ENCODE assay signal across 8 cellular contexts in the genomic region with DNA sequence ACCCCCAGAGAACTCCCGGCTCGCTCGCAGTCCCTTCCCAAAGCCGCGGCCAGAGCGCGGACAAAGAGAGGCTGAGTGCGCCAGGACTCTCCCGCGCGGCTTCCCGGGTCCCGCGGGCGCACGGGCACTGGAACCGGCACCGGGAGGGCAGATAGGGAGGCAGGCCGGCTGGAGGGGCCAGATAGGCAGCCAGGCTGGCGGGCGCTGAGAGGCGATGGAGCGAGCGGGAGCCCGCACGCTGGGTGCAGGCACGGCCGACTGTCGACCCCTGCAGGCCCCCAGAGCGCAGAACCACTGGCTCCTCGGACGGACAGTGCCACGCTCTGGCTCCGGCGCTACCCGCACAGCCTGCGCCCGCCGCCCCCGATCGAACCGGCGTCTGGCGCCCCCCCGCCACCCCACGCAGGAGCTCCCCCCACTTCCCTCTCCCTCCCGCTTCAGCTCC. TPM values are rescaled to one million over a fixed set of nuclear protein-coding genes. Genes with fewer than 3 reads are reported as not detected.
A peak's percentile ranks its signal among the peaks of the same experiment; 100 is the strongest.
DNase-seq lines count a peak whose midpoint lies in the region; ATAC-seq, FAIRE-seq and TF ChIP-seq lines count a peak whose summit lies in the region.

No MANE protein-coding gene starts in this region.

- no peaks in the 10 kb centered on the region for H3K27me3 ChIP-seq in CD4-positive, alpha-beta memory T cell (ENCODE audit: insufficient read depth, low read length)

- TF ChIP-seq POLR2A in lower leg skin (IDR thresholded peaks at IDR 0.05) = no peak

- no peaks in the 10 kb centered on the region for H3K36me3 ChIP-seq in CD4-positive, alpha-beta memory T cell (ENCODE audit: insufficient read depth, low read length)

- H3K27ac ChIP-seq in CD4-positive, alpha-beta memory T cell (ENCODE audit: low read depth, low read length) = peak overlapping the region; percentile 64

- WGBS in lower leg skin, 2 donors = 1 to 2% methylated on average over 25 to 26 of the region's 47 CpGs

- H3K4me1 Mint-ChIP-seq in CD4-positive, alpha-beta memory T cell = peaks cover 17 to 39% (median 26%) of the 10 kb centered on the region in 4 donors
- H3K4me1 Mint-ChIP-seq in dendritic cell treated with granulocyte-macrophage colony-stimulating factor and Interleukin-4, amounts not matched to agents 40 ng/mL and 50 ng/mL, for 4 days (ENCODE audit: low read depth) = peaks cover 34% of the 10 kb centered on the region

- peak overlapping the region in 1 of 2 donors; percentile 66 for H3K4me3 ChIP-seq in CD4-positive, alpha-beta memory T cell (ENCODE audit: low read length in 2 of 2)
- peak overlapping the region; percentile 64 for H3K4me3 ChIP-seq in lower leg skin (ENCODE audit: low read depth, poor library complexity, severe bottlenecking)

- ATAC-seq in GM18909 (IDR thresholded peaks at IDR 0.05; ENCODE audit: poor library complexity, unreplicated experiment) = peak; percentile 25
- peak; percentile 20 for ATAC-seq in HG03342 (IDR thresholded peaks at IDR 0.05; ENCODE audit: unreplicated experiment)

- intact Hi-C loops in CD4-positive, alpha-beta memory T cell (cut with micrococcal nuclease) = loop anchor here (1.0 kb wide), 4 partner anchors 39 to 84 kb away; a partner anchor contains a TSS
- intact Hi-C loops in dendritic cell treated with granulocyte-macrophage colony-stimulating factor and Interleukin-4, amounts not matched to agents 40 ng/mL and 50 ng/mL, for 4 days (cut with micrococcal nuclease) = loop anchor here (10.0 kb wide), 1 partner anchor 86 kb away; a partner anchor contains a TSS
- intact Hi-C loops in lower leg skin (cut with DNase I; ENCODE audit: low total_unique reads) = no loop called here

- no peaks in the 10 kb centered on the region for H3K27me3 Mint-ChIP-seq in CD4-positive, alpha-beta memory T cell
- peaks cover 44% of the 10 kb centered on the region for H3K27me3 Mint-ChIP-seq in dendritic cell treated with granulocyte-macrophage colony-stimulating factor and Interleukin-4, amounts not matched to agents 40 ng/mL and 50 ng/mL, for 4 days

- H3K9me3 ChIP-seq in CD4-positive, alpha-beta memory T cell (ENCODE audit: control insufficient read depth in 1 of 2, low read length in 2 of 2) = no peaks in the 10 kb centered on the region

- H3K27ac Mint-ChIP-seq in CD4-positive, alpha-beta memory T cell = peak overlapping the region; percentile 79 to 95 (median 88)
- H3K27ac Mint-ChIP-seq in dendritic cell treated with granulocyte-macrophage colony-stimulating factor and Interleukin-4, amounts not matched to agents 40 ng/mL and 50 ng/mL, for 4 days = peak overlapping the region; percentile 83

- H3K4me3 Mint-ChIP-seq in CD4-positive, alpha-beta memory T cell = peak overlapping the region; percentile 80 to 90 (median 88)
- H3K4me3 Mint-ChIP-seq in dendritic cell treated with granulocyte-macrophage colony-stimulating factor and Interleukin-4, amounts not matched to agents 40 ng/mL and 50 ng/mL, for 4 days = peak overlapping the region; percentile 78

- FAIRE-seq in RCC 7860 (lab: Jason Lieb, UNC) = no peak

- POLR2A ChIA-PET in CD4-positive, alpha-beta memory T cell (lab: Charles Lee; ENCODE audit: partially characterized antibody) = interaction anchor here (0.9 to 2.3 kb wide), 6 partner anchors 39 to 602 kb away, joined by 3 to 6 read pairs (median 6); a partner anchor contains a TSS

- peaks cover 0 to 2% of the 10 kb centered on the region in 2 donors for H3K36me3 Mint-ChIP-seq in CD4-positive, alpha-beta memory T cell
- H3K36me3 Mint-ChIP-seq in dendritic cell treated with granulocyte-macrophage colony-stimulating factor and Interleukin-4, amounts not matched to agents 40 ng/mL and 50 ng/mL, for 4 days (ENCODE audit: low read depth) = peaks cover 4% of the 10 kb centered on the region

- CTCF ChIA-PET in CD4-positive, alpha-beta memory T cell (lab: Charles Lee; ENCODE audit: partially characterized antibody) = interaction anchor here (1.0 to 11.7 kb wide), 3 partner anchors 9 to 267 kb away, joined by 3 to 225 read pairs (median 3); no protein-coding TSS in a partner anchor

- TF ChIP-seq CTCF in lower leg skin (IDR thresholded peaks at IDR 0.05) = no peak

- H3K9me3 Mint-ChIP-seq in CD4-positive, alpha-beta memory T cell = no peaks in the 10 kb centered on the region
- H3K9me3 Mint-ChIP-seq in dendritic cell treated with granulocyte-macrophage colony-stimulating factor and Interleukin-4, amounts not matched to agents 40 ng/mL and 50 ng/mL, for 4 days = no peaks in the 10 kb centered on the region

- H3K4me1 ChIP-seq in CD4-positive, alpha-beta memory T cell (ENCODE audit: insufficient read depth, low read length) = peaks cover 18% of the 10 kb centered on the region

- DNase-seq in CD4-positive, alpha-beta memory T cell = peak in 1 of 5 donors; percentile 38
- DNase-seq in SK-N-DZ (ENCODE audit: low spot score) (peak; percentile 62), lower leg skin (ENCODE audit: low spot score in 2 of 2) (no peak), RCC 7860 (ENCODE audit: low spot score) (no peak)
- peak; percentile 31 for DNase-seq in stimulated activated CD8-positive, alpha-beta memory T cell treated with anti-CD3 and anti-CD28 coated beads, Interleukin-4, amount 100 ng/mL, for 24 hours (ENCODE audit: low read depth)

RNA-seq across cellular contexts. Expression of a gene that starts 0.6 kb away (rescaled TPM):
- under 1 TPM; 0.75 to 0.84 TPM for total RNA-seq in CD4-positive, alpha-beta memory T cell
- polyA plus RNA-seq in CD4-positive, alpha-beta memory T cell = not detected
- polyA plus RNA-seq in SK-N-DZ (2014; cell fraction: cytosol; rRNA removed) = 1.4 and 2.4 TPM in 2 replicates
- 4.3 and 5.4 TPM in 2 replicates for polyA plus RNA-seq in SK-N-DZ (2014; cell fraction: nucleus; rRNA removed)
- 10 to 100 TPM; 55.8 to 85.7 (median 62.0) TPM for total RNA-seq in lower leg skin

RNA-seq across cellular contexts. Expression of a gene that starts 39.2 kb away (rescaled TPM):
- 1 to 10 TPM; 1.5 to 1.9 TPM for total RNA-seq in CD4-positive, alpha-beta memory T cell
- 1 to 10 TPM; 1.1 to 1.4 TPM for polyA plus RNA-seq in CD4-positive, alpha-beta memory T cell
- 5.1 and 7.1 TPM in 2 replicates for polyA plus RNA-seq in SK-N-DZ (2014; cell fraction: cytosol; rRNA removed)
- 11.6 and 14.3 TPM in 2 replicates for polyA plus RNA-seq in SK-N-DZ (2014; cell fraction: nucleus; rRNA removed)
- 1 to 10 TPM; 1.6 to 6.1 (median 2.7) TPM for total RNA-seq in lower leg skin

RNA-seq across cellular contexts. Expression of a gene that starts 51.6 kb away (rescaled TPM):
- total RNA-seq in CD4-positive, alpha-beta memory T cell = 1 to 10 TPM in 1 of 2 experiments, under 1 TPM in 1; 0.58 to 2.1 TPM
- polyA plus RNA-seq in CD4-positive, alpha-beta memory T cell = 1 to 10 TPM in 1 of 2 donors, under 1 TPM in 1; 0.26 to 1.5 TPM
- polyA plus RNA-seq in SK-N-DZ (2014; cell fraction: cytosol; rRNA removed) = 87.4 and 102 TPM in 2 replicates
- polyA plus RNA-seq in SK-N-DZ (2014; cell fraction: nucleus; rRNA removed) = 61.8 and 91.4 TPM in 2 replicates
- total RNA-seq in lower leg skin = 10 to 100 TPM; 21.6 to 50.5 (median 30.3) TPM

RNA-seq across cellular contexts. Expression of a gene that starts 55.9 kb away (rescaled TPM):
- 10 to 100 TPM; 59.8 to 73.9 TPM for total RNA-seq in CD4-positive, alpha-beta memory T cell
- polyA plus RNA-seq in CD4-positive, alpha-beta memory T cell = 100 to 1,000 TPM; 186 to 310 TPM
- 240 and 241 TPM in 2 replicates for polyA plus RNA-seq in SK-N-DZ (2014; cell fraction: cytosol; rRNA removed)
- polyA plus RNA-seq in SK-N-DZ (2014; cell fraction: nucleus; rRNA removed) = 211 and 230 TPM in 2 replicates
- 100 to 1,000 TPM; 135 to 180 (median 169) TPM for total RNA-seq in lower leg skin

Comparison
In these comparisons a context has a peak if more than half of its experiments do, and no peak if none do; other contexts are left out.
1. DNase-seq: peak in SK-N-DZ (single experiment) and stimulated activated CD8-positive, alpha-beta memory T cell treated with anti-CD3 and anti-CD28 coated beads, Interleukin-4, amount 100 ng/mL, for 24 hours (single experiment); none in lower leg skin (0 of 2) and RCC 7860 (single experiment).
2. RNA of a gene that starts 0.6 kb away (total RNA-seq): 55.8 to 85.7 TPM in lower leg skin; 0.75 to 0.84 TPM in CD4-positive, alpha-beta memory T cell; every median in the first group is over 10 times any median in the second.
3. RNA of a gene that starts 51.6 kb away (total RNA-seq): 21.6 to 50.5 TPM in lower leg skin; 0.58 to 2.1 TPM in CD4-positive, alpha-beta memory T cell; every median in the first group is over 4 times any median in the second.